Comparison of ENCODE assay signal across 7 cellular contexts in the genomic region with DNA sequence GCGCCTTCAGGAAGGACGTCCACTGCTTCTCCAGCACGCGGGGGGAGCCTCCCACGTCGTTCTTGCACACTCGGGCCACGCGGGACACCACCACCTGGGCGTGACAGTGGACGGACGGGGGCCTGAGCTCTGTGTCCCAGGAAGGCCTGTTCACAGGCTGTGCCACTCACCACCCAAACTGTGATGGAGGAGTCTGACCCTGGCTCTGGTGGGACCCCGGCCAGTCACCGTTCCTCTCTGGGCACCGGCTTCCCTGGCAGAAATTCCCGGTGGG. TPM values are rescaled to one million over a fixed set of nuclear protein-coding genes. Genes with fewer than 3 reads are reported as not detected.
"Had no signal": no experiment of that assay in that cellular context is flagged by ENCODE, and none has a peak within 500 bp of the region (broad histone marks: within the 10 kb centered on the region; RNA-seq: fewer than 3 reads in every experiment).

No MANE protein-coding gene starts in this region.

- H3K4me2 ChIP-seq: GM23338 had no signal

- DNase-seq: H9, HCEC 1CT had no signal

- ATAC-seq: GM23338 had no signal

- H2AFZ ChIP-seq: GM23338 had no signal

- H3K4me3 ChIP-seq: GM23338 had no signal

- FAIRE-seq: H1, H54, HTR-8/SVneo had no signal

RNA-seq across cellular contexts. Expression of a gene that starts 7.0 kb away (rescaled TPM):
- polyA plus RNA-seq: IgD-negative memory B cell had no signal

RNA-seq across cellular contexts. Expression of a gene that starts 17.5 kb away (rescaled TPM):
- polyA plus RNA-seq: IgD-negative memory B cell had no signal
